ENCODE assay signal across 24 cellular contexts in genomic region chr1:6266641-6267040, GRCh38. TPM values are rescaled to one million over a fixed set of nuclear protein-coding genes. Genes with fewer than 3 reads are reported as not detected.
A peak's percentile ranks its signal among the peaks of the same experiment; 100 is the strongest.
DNase-seq lines count a peak whose midpoint lies in the region; ATAC-seq and TF ChIP-seq lines count a peak whose summit lies in the region.
"Had no signal": no experiment of that assay in that cellular context is flagged by ENCODE, and none has a peak within 500 bp of the region (broad histone marks: within the 10 kb centered on the region; RNA-seq: fewer than 3 reads in every experiment).

No MANE protein-coding gene starts in this region.

- no TSS peak for BruUV-seq in PC-3 (replicated peaks; lab: Mats Ljungman, UMichigan)

- no peaks in the 10 kb centered on the region for H3F3A ChIP-seq in PC-3 (ENCODE audit: low read length, unreplicated experiment)

- no peaks in the 10 kb centered on the region for H3K9me3 ChIP-seq in BLaER1
- no peaks in the 10 kb centered on the region for H3K9me3 ChIP-seq in PC-3 (ENCODE audit: low read length)

- TF ChIP-seq CTCF in PC-3 (conservative IDR thresholded peaks at IDR 0.05; ENCODE audit: low read depth, low read length): no peak

- H4K20me1 ChIP-seq in BLaER1 (peaks cover 4% of the 10 kb centered on the region; the same call in 1 of the 2 replicates), PC-3 (ENCODE audit: low read length) (no peaks in the 10 kb centered on the region)

- H3K4me2 ChIP-seq in BLaER1 (peak overlapping the region; percentile 99), PC-3 (ENCODE audit: low read length) (no peak overlapping the region)

- no peaks in the 10 kb centered on the region for H3K79me2 ChIP-seq in PC-3 (ENCODE audit: low read length)

- H2AFZ ChIP-seq in PC-3 (ENCODE audit: low read length): no peak overlapping the region

- CTCF ChIA-PET in PC-3 (lab: Charles Lee): no interaction called here

- ATAC-seq in PC-3: no peak
- no peak for ATAC-seq in GM21423 (IDR thresholded peaks at IDR 0.05; ENCODE audit: unreplicated experiment)
- ATAC-seq: GM12878 had no signal

- DNase-seq in PC-3 (no peak), epithelial cell of prostate (ENCODE audit: low read depth, low spot score) (no peak), retina (peak; percentile 20), RKO (ENCODE audit: low spot score) (no peak), cerebellar nuclear complex (lab: John Stamatoyannopoulos, UW) (no peak)
- DNase-seq: 8988T; C1 segment of cervical spinal cord; CD4-positive, CD25-positive, alpha-beta regulatory T cell; CD8-positive, alpha-beta memory T cell; COR-L47; DMS 273 treated with DMSO at 0.1 percent for 48 hours; DMS53; DND-41; EL; HCEC 1CT; IMR-90 had no signal

- H3K4me3 ChIP-seq in BLaER1 (no peak overlapping the region), PC-3 (ENCODE audit: low read length) (no peak overlapping the region)
- H3K4me3 ChIP-seq: GM12878 had no signal

- H3K27ac ChIP-seq in BLaER1: peak overlapping the region; percentile 39
- H3K27ac ChIP-seq in PC-3 (ENCODE audit: low read length): peak overlapping the region; percentile 74
- H3K27ac ChIP-seq in epithelial cell of prostate: peak overlapping the region; percentile 61
- H3K27ac ChIP-seq: HL-60 had no signal

- peaks cover 3% of the 10 kb centered on the region; the same call in 1 of the 2 replicates for H3K36me3 ChIP-seq in BLaER1
- no peaks in the 10 kb centered on the region for H3K36me3 ChIP-seq in PC-3 (ENCODE audit: low read depth, low read length)

- H3K4me1 ChIP-seq in BLaER1 (peaks cover 100% of the 10 kb centered on the region), PC-3 (ENCODE audit: insufficient read depth, low read length) (peaks cover 48% of the 10 kb centered on the region)

- intact Hi-C loops in PC-3 (cut with micrococcal nuclease): no loop called here

- POLR2A ChIA-PET in PC-3 (lab: Charles Lee; ENCODE audit: unreplicated experiment): no interaction called here

- no peaks in the 10 kb centered on the region for H3K9me2 ChIP-seq in PC-3 (replicated peaks; ENCODE audit: low read length)

- peak overlapping the region; percentile 42; the same call in 1 of the 2 replicates for H3K9ac ChIP-seq in BLaER1
- H3K9ac ChIP-seq in PC-3 (ENCODE audit: low read length): peak overlapping the region; percentile 26; the same call in 1 of the 2 replicates

- no peaks in the 10 kb centered on the region for H3K27me3 ChIP-seq in BLaER1
- H3K27me3 ChIP-seq in PC-3 (ENCODE audit: low read length): no peaks in the 10 kb centered on the region

RNA-seq across cellular contexts. Expression of gene GPR153, which starts 5.7 kb away (rescaled TPM):
- 98.7 and 113 TPM in 2 replicates for total RNA-seq in PC-3 (2014; rRNA removed)

RNA-seq across cellular contexts. Expression of gene HES3, which starts 22.7 kb away (rescaled TPM):
- total RNA-seq in PC-3 (2014; rRNA removed): not detected in 2 replicates
- total RNA-seq: A673; CD4-positive, CD25-positive, alpha-beta regulatory T cell; CD8-positive, alpha-beta memory T cell; G401; GM12878; H4; HT1080; IMR-90 had no signal

RNA-seq across cellular contexts. Expression of gene ICMT, which starts 30.9 kb away (rescaled TPM):
- 210 and 215 TPM in 2 replicates for total RNA-seq in PC-3 (2014; rRNA removed)
